1 cellular context compared by ENCODE assay signal in the genomic region with DNA sequence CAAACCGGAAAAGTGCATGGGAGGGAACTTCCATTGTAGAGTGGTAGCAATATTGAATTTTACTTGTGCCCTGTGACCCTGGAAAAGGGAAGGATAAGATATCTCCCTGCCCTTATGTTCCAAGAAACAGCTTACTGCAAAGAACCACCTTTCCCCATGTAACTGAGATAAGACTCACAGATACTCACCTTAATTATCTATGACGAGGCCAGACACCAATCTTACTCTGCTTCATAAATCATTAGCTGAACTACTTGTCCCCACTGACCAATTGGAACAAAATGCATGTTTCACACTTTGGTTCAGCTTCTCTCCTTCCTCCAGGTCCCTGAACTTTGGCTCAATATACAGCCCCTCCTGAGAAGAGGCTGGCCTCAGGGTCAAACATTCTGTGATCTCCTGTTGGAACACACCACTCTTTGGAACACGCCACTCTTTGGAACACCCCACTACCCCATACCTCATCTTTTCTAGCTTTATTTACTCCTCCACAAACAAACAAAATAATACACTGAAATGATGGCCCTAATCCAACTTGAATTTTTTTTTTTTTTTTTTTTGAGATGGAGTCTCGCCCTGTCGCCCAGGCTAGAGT.
TF ChIP-seq lines count a peak whose summit lies in the region.

No MANE protein-coding gene starts in this region.

TF ChIP-seq in K562, 482 proteins besides CTCF, POLR2A, EP300 and RAD21:
- TF ChIP-seq LEF1 (IDR thresholded peaks at IDR 0.05), result 0 out of 2 replicates have a peak, but pooled peaks have one; percentile 20
- TF ChIP-seq, protein P1, sequence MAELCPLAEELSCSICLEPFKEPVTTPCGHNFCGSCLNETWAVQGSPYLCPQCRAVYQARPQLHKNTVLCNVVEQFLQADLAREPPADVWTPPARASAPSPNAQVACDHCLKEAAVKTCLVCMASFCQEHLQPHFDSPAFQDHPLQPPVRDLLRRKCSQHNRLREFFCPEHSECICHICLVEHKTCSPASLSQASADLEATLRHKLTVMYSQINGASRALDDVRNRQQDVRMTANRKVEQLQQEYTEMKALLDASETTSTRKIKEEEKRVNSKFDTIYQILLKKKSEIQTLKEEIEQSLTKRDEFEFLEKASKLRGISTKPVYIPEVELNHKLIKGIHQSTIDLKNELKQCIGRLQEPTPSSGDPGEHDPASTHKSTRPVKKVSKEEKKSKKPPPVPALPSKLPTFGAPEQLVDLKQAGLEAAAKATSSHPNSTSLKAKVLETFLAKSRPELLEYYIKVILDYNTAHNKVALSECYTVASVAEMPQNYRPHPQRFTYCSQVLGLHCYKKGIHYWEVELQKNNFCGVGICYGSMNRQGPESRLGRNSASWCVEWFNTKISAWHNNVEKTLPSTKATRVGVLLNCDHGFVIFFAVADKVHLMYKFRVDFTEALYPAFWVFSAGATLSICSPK (IDR thresholded peaks at IDR 0.05; ENCODE audit: borderline replicate concordance), result no peak
- peak; percentile 73 for TF ChIP-seq DPF2 (IDR thresholded peaks at IDR 0.05)
- TF ChIP-seq ZNF589 (CRISPR knock-in tag; IDR thresholded peaks at IDR 0.05; ENCODE audit: low read depth), result peak; percentile 18; the same call in 1 of the 2 replicates
- no peak for TF ChIP-seq MTA1 (IDR thresholded peaks at IDR 0.05; ENCODE audit: borderline replicate concordance)
- TF ChIP-seq ARID1B (IDR thresholded peaks at IDR 0.05), result peak; percentile 78
- no peak for TF ChIP-seq GABPA (tag; conservative IDR thresholded peaks at IDR 0.05; ENCODE audit: low read depth)
- TF ChIP-seq CTBP1 (IDR thresholded peaks at IDR 0.05; ENCODE audit: borderline replicate concordance), result peak; percentile 60; the same call in 1 of the 2 replicates
- TF ChIP-seq SMARCE1 (IDR thresholded peaks at IDR 0.05), result peak; percentile 58; the same call in 1 of the 2 replicates
- TF ChIP-seq CBFA2T3 (IDR thresholded peaks at IDR 0.05), result peak; percentile 79
- TF ChIP-seq, protein P2, sequence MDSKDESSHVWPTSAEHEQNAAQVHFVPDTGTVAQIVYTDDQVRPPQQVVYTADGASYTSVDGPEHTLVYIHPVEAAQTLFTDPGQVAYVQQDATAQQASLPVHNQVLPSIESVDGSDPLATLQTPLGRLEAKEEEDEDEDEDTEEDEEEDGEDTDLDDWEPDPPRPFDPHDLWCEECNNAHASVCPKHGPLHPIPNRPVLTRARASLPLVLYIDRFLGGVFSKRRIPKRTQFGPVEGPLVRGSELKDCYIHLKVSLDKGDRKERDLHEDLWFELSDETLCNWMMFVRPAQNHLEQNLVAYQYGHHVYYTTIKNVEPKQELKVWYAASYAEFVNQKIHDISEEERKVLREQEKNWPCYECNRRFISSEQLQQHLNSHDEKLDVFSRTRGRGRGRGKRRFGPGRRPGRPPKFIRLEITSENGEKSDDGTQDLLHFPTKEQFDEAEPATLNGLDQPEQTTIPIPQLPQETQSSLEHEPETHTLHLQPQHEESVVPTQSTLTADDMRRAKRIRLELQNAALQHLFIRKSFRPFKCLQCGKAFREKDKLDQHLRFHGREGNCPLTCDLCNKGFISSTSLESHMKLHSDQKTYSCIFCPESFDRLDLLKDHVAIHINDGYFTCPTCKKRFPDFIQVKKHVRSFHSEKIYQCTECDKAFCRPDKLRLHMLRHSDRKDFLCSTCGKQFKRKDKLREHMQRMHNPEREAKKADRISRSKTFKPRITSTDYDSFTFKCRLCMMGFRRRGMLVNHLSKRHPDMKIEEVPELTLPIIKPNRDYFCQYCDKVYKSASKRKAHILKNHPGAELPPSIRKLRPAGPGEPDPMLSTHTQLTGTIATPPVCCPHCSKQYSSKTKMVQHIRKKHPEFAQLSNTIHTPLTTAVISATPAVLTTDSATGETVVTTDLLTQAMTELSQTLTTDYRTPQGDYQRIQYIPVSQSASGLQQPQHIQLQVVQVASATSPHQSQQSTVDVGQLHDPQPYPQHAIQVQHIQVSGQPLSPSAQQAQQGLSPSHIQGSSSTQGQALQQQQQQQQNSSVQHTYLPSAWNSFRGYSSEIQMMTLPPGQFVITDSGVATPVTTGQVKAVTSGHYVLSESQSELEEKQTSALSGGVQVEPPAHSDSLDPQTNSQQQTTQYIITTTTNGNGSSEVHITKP (IDR thresholded peaks at IDR 0.05; ENCODE audit: partially characterized antibody), result peak; percentile 75
- TF ChIP-seq MTA2 (IDR thresholded peaks at IDR 0.05; ENCODE audit: low read depth), result 0 out of 2 replicates have a peak, but pooled peaks have one; percentile 15
- TF ChIP-seq, protein P3, sequence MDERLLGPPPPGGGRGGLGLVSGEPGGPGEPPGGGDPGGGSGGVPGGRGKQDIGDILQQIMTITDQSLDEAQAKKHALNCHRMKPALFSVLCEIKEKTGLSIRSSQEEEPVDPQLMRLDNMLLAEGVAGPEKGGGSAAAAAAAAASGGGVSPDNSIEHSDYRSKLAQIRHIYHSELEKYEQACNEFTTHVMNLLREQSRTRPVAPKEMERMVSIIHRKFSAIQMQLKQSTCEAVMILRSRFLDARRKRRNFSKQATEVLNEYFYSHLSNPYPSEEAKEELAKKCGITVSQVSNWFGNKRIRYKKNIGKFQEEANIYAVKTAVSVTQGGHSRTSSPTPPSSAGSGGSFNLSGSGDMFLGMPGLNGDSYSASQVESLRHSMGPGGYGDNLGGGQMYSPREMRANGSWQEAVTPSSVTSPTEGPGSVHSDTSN (CRISPR knock-in tag; IDR thresholded peaks at IDR 0.05; ENCODE audit: low read depth), result no peak
- TF ChIP-seq, protein P3 (tag; conservative IDR thresholded peaks at IDR 0.05; ENCODE audit: low read depth), result peak; percentile 69
- TF ChIP-seq CREM (IDR thresholded peaks at IDR 0.05; ENCODE audit: low read depth), result peak; percentile 61; the same call in 1 of the 2 replicates
- TF ChIP-seq TAL1 (IDR thresholded peaks at IDR 0.05), result peak; percentile 45; the same call in 1 of the 2 replicates
- peak in 1 of 2 experiments; percentile 49; a peak in 1 of 4 replicates for TF ChIP-seq TRIM24 (IDR thresholded peaks at IDR 0.05)
- TF ChIP-seq NCOA4 (IDR thresholded peaks at IDR 0.05; ENCODE audit: partially characterized antibody), result peak; percentile 7
- TF ChIP-seq, protein P4, sequence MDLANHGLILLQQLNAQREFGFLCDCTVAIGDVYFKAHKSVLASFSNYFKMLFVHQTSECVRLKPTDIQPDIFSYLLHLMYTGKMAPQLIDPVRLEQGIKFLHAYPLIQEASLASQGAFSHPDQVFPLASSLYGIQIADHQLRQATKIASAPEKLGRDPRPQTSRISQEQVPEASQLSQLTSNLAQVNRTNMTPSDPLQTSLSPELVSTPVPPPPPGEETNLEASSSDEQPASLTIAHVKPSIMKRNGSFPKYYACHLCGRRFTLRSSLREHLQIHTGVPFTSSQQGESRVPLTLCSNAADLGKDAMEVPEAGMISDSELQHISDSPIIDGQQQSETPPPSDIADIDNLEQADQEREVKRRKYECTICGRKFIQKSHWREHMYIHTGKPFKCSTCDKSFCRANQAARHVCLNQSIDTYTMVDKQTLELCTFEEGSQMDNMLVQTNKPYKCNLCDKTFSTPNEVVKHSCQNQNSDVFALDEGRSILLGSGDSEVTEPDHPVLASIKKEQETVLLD (IDR thresholded peaks at IDR 0.05), result peak; percentile 52
- TF ChIP-seq SMARCA4 (IDR thresholded peaks at IDR 0.05), result peak; percentile 44; the same call in 1 of the 2 replicates
- TF ChIP-seq TCF3 (CRISPR knock-in tag; IDR thresholded peaks at IDR 0.05), result peak; percentile 65
- peak; percentile 21 for TF ChIP-seq NFYB (IDR thresholded peaks at IDR 0.05; ENCODE audit: extremely low read depth, insufficient read length)
- TF ChIP-seq KDM1A (IDR thresholded peaks at IDR 0.05), result 0 out of 4 replicates have a peak, but pooled peaks of 1 of the 2 experiments have one; percentile 33
- TF ChIP-seq, protein P5, sequence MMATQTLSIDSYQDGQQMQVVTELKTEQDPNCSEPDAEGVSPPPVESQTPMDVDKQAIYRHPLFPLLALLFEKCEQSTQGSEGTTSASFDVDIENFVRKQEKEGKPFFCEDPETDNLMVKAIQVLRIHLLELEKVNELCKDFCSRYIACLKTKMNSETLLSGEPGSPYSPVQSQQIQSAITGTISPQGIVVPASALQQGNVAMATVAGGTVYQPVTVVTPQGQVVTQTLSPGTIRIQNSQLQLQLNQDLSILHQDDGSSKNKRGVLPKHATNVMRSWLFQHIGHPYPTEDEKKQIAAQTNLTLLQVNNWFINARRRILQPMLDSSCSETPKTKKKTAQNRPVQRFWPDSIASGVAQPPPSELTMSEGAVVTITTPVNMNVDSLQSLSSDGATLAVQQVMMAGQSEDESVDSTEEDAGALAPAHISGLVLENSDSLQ (IDR thresholded peaks at IDR 0.05), result peak; percentile 86
- TF ChIP-seq, protein P6, sequence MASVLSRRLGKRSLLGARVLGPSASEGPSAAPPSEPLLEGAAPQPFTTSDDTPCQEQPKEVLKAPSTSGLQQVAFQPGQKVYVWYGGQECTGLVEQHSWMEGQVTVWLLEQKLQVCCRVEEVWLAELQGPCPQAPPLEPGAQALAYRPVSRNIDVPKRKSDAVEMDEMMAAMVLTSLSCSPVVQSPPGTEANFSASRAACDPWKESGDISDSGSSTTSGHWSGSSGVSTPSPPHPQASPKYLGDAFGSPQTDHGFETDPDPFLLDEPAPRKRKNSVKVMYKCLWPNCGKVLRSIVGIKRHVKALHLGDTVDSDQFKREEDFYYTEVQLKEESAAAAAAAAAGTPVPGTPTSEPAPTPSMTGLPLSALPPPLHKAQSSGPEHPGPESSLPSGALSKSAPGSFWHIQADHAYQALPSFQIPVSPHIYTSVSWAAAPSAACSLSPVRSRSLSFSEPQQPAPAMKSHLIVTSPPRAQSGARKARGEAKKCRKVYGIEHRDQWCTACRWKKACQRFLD (CRISPR knock-in tag; IDR thresholded peaks at IDR 0.05), result peak; percentile 54; the same call in 1 of the 2 replicates
- TF ChIP-seq ZEB2 (IDR thresholded peaks at IDR 0.05), result peak; percentile 85
- 0 out of 2 replicates have a peak, but pooled peaks have one; percentile 34 for TF ChIP-seq JUND (IDR thresholded peaks at IDR 0.05; ENCODE audit: borderline replicate concordance, low read depth, low read length)
- peak; percentile 27; the same call in 1 of the 3 replicates for TF ChIP-seq JUND (tag; IDR thresholded peaks at IDR 0.05; ENCODE audit: borderline replicate concordance, low read depth, low read length)
- TF ChIP-seq KDM5B (IDR thresholded peaks at IDR 0.05; ENCODE audit: insufficient replicate concordance, low read depth, low read length), result no peak
- no peak for TF ChIP-seq NR2C2 (CRISPR knock-in tag; IDR thresholded peaks at IDR 0.05)
- peak; percentile 40 for TF ChIP-seq NR2C2 (tag; IDR thresholded peaks at IDR 0.05)
- TF ChIP-seq TEAD2 (tag; IDR thresholded peaks at IDR 0.05), result no peak
- no peak for TF ChIP-seq SMAD1 (IDR thresholded peaks at IDR 0.05; ENCODE audit: low read depth, low read length, partially characterized antibody)
- TF ChIP-seq NR2C1 (IDR thresholded peaks at IDR 0.05), result 0 out of 2 replicates have a peak, but pooled peaks have one; percentile 28
- peak; percentile 46 for TF ChIP-seq NR2C1 (tag; IDR thresholded peaks at IDR 0.05)
- TF ChIP-seq SMARCC2 (IDR thresholded peaks at IDR 0.05; ENCODE audit: low read depth), result peak; percentile 36; the same call in 1 of the 2 replicates
- peak; percentile 93 for TF ChIP-seq MEIS2 (IDR thresholded peaks at IDR 0.05; ENCODE audit: partially characterized antibody)
- TF ChIP-seq SPI1 (IDR thresholded peaks at IDR 0.05; ENCODE audit: borderline replicate concordance, low read depth, low read length), result no peak
- TF ChIP-seq PHB (CRISPR knock-in tag; IDR thresholded peaks at IDR 0.05), result 0 out of 2 replicates have a peak, but pooled peaks have one; percentile 41
- TF ChIP-seq CCNT2 (IDR thresholded peaks at IDR 0.05; ENCODE audit: borderline replicate concordance, extremely low read depth, insufficient read length, low read depth, low read length), result peak; percentile 40
- peak; percentile 58; the same call in 1 of the 2 replicates for TF ChIP-seq SOX6 (IDR thresholded peaks at IDR 0.05)
- TF ChIP-seq, protein P7, sequence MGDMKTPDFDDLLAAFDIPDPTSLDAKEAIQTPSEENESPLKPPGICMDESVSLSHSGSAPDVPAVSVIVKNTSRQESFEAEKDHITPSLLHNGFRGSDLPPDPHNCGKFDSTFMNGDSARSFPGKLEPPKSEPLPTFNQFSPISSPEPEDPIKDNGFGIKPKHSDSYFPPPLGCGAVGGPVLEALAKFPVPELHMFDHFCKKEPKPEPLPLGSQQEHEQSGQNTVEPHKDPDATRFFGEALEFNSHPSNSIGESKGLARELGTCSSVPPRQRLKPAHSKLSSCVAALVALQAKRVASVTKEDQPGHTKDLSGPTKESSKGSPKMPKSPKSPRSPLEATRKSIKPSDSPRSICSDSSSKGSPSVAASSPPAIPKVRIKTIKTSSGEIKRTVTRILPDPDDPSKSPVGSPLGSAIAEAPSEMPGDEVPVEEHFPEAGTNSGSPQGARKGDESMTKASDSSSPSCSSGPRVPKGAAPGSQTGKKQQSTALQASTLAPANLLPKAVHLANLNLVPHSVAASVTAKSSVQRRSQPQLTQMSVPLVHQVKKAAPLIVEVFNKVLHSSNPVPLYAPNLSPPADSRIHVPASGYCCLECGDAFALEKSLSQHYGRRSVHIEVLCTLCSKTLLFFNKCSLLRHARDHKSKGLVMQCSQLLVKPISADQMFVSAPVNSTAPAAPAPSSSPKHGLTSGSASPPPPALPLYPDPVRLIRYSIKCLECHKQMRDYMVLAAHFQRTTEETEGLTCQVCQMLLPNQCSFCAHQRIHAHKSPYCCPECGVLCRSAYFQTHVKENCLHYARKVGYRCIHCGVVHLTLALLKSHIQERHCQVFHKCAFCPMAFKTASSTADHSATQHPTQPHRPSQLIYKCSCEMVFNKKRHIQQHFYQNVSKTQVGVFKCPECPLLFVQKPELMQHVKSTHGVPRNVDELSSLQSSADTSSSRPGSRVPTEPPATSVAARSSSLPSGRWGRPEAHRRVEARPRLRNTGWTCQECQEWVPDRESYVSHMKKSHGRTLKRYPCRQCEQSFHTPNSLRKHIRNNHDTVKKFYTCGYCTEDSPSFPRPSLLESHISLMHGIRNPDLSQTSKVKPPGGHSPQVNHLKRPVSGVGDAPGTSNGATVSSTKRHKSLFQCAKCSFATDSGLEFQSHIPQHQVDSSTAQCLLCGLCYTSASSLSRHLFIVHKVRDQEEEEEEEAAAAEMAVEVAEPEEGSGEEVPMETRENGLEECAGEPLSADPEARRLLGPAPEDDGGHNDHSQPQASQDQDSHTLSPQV (IDR thresholded peaks at IDR 0.05), result peak; percentile 37; the same call in 1 of the 2 replicates
- peak; percentile 73; the same call in 1 of the 2 replicates for TF ChIP-seq TEAD4 (IDR thresholded peaks at IDR 0.05; ENCODE audit: low read length)
- TF ChIP-seq TEAD4 (CRISPR knock-in tag; IDR thresholded peaks at IDR 0.05; ENCODE audit: borderline replicate concordance), result no peak
- TF ChIP-seq, protein P8, sequence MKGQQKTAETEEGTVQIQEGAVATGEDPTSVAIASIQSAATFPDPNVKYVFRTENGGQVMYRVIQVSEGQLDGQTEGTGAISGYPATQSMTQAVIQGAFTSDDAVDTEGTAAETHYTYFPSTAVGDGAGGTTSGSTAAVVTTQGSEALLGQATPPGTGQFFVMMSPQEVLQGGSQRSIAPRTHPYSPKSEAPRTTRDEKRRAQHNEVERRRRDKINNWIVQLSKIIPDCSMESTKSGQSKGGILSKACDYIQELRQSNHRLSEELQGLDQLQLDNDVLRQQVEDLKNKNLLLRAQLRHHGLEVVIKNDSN (CRISPR knock-in tag; IDR thresholded peaks at IDR 0.05), result no peak
- TF ChIP-seq CBFA2T2 (conservative IDR thresholded peaks at IDR 0.05), result peak; percentile 59
